2 cellular contexts compared by ENCODE assay signal in the genomic region with DNA sequence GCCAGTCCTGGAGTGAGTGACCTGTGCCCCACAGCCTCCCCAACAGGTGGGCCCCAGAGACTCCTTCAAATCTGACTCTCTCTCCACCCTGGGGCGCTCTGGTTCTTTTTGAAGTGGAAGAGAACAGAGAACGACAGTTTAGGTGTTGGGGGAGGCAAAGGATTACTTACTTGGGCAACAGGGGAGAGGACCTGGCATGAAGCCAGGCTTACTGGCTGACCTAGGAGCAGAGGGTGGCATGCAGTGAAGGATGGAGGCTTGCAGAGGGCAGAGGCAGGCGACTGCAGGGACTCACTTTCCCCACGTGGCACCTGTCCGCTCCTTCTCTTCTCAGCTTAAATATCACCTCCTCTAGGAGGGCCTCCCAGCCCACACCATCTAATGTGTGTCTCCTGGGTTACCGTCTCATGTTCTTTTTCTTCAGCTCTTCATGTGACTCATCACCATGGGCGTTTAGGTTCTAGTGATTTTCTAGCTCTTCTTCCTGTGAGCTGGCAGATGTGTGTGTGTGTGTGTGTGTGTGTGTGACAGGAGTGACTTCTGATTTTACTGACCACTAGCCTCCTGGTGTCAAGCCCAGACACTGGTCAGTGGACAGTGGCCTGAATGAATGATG.
TF ChIP-seq lines count a peak whose summit lies in the region.

No MANE protein-coding gene starts in this region.

TF ChIP-seq in IMR-90, 13 proteins besides CTCF, POLR2A, EP300 and RAD21:
- no peak for TF ChIP-seq CHD1 (IDR thresholded peaks at IDR 0.05; ENCODE audit: low read depth, low read length)
- peak; percentile 9 for TF ChIP-seq RCOR1 (IDR thresholded peaks at IDR 0.05; ENCODE audit: insufficient replicate concordance, low read length)
- TF ChIP-seq RFX5 (IDR thresholded peaks at IDR 0.05; ENCODE audit: low read depth, low read length): no peak
- TF ChIP-seq FOS (IDR thresholded peaks at IDR 0.05; ENCODE audit: low read depth, low read length): peak; percentile 80
- TF ChIP-seq BHLHE40 (IDR thresholded peaks at IDR 0.05; ENCODE audit: low read depth, low read length): peak; percentile 48; the same call in 1 of the 2 replicates
- TF ChIP-seq SMC3 (IDR thresholded peaks at IDR 0.05; ENCODE audit: low read depth, low read length): no peak
- TF ChIP-seq, protein P1, sequence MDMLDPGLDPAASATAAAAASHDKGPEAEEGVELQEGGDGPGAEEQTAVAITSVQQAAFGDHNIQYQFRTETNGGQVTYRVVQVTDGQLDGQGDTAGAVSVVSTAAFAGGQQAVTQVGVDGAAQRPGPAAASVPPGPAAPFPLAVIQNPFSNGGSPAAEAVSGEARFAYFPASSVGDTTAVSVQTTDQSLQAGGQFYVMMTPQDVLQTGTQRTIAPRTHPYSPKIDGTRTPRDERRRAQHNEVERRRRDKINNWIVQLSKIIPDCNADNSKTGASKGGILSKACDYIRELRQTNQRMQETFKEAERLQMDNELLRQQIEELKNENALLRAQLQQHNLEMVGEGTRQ (IDR thresholded peaks at IDR 0.05; ENCODE audit: low read depth, low read length): peak; percentile 48; the same call in 1 of the 2 replicates

TF ChIP-seq in endothelial cell of umbilical vein, 7 proteins besides CTCF, POLR2A, EP300 and RAD21:
- TF ChIP-seq JUN (IDR thresholded peaks at IDR 0.05; ENCODE audit: borderline replicate concordance, insufficient read depth, insufficient read length, low read depth) (no peak), FOS (IDR thresholded peaks at IDR 0.05; ENCODE audit: borderline replicate concordance, insufficient read depth, low read length) (peak; percentile 48), POLR2AphosphoS5 (IDR thresholded peaks at IDR 0.05; ENCODE audit: insufficient read depth, low read depth, low read length) (no peak), MYC (IDR thresholded peaks at IDR 0.05; ENCODE audit: low read depth, low read length) (no peak), GATA2 (IDR thresholded peaks at IDR 0.05; ENCODE audit: insufficient read depth, insufficient read length, low read depth, low read length) (no peak), EZH2 (IDR thresholded peaks at IDR 0.05; ENCODE audit: borderline replicate concordance, low read depth, low read length, severe bottlenecking) (no peak)
